In genomic region chrX:14006489-14006888, GRCh38 we compare ENCODE assay signal across 28 cellular contexts.
"Had no signal": no experiment of that assay in that cellular context is flagged by ENCODE, and none has a peak within 500 bp of the region (broad histone marks: within the 10 kb centered on the region; RNA-seq: fewer than 3 reads in every experiment).

No MANE protein-coding gene starts in this region.

- H3K27me3 Mint-ChIP-seq: activated CD4-positive, alpha-beta T cell treated with anti-CD3 and anti-CD28 coated beads for 36 hours; activated CD4-positive, alpha-beta T cell treated with anti-CD3 and anti-CD28 coated beads, Interleukin-2, amount 10 ng/mL, durations not matched to agents 7 days and 5 days; activated CD8-positive, alpha-beta T cell treated with anti-CD3 and anti-CD28 coated beads for 36 hours; activated naive CD8-positive, alpha-beta T cell treated with anti-CD3 and anti-CD28 coated beads, Interleukin-2, amount 10 ng/mL, durations not matched to agents 7 days and 5 days; activated T-helper 17 cell treated with anti-CD3 and anti-CD28 coated beads, Interleukin-2, amount 50 U/mL, for 72 hours; central memory CD8-positive, alpha-beta T cell; dendritic cell treated with granulocyte-macrophage colony-stimulating factor and Interleukin-4, amounts not matched to agents 40 ng/mL and 50 ng/mL, for 4 days; T-helper 17 cell had no signal

- H3K4me3 Mint-ChIP-seq: activated CD4-positive, alpha-beta T cell treated with anti-CD3 and anti-CD28 coated beads for 36 hours; activated CD4-positive, alpha-beta T cell treated with anti-CD3 and anti-CD28 coated beads, Interleukin-2, amount 10 ng/mL, durations not matched to agents 7 days and 5 days; activated CD8-positive, alpha-beta T cell treated with anti-CD3 and anti-CD28 coated beads for 36 hours; activated naive CD8-positive, alpha-beta T cell treated with anti-CD3 and anti-CD28 coated beads, Interleukin-2, amount 10 ng/mL, durations not matched to agents 7 days and 5 days; activated T-cell treated with anti-CD3 and anti-CD28 coated beads, Interleukin-2, amount 50 U/mL, for 4 hours; activated T-helper 17 cell treated with anti-CD3 and anti-CD28 coated beads, Interleukin-2, amount 50 U/mL, for 72 hours; central memory CD8-positive, alpha-beta T cell; dendritic cell treated with granulocyte-macrophage colony-stimulating factor and Interleukin-4, amounts not matched to agents 40 ng/mL and 50 ng/mL, for 4 days; endodermal cell; T-helper 17 cell; T-helper 2 cell treated with Interferon-gamma antibody and Interleukin-4, amounts not matched to agents 5 μg/mL and 100 μg/mL, for 36 hours had no signal

- H3K27ac Mint-ChIP-seq: activated CD4-positive, alpha-beta T cell treated with anti-CD3 and anti-CD28 coated beads for 36 hours; activated CD4-positive, alpha-beta T cell treated with anti-CD3 and anti-CD28 coated beads, Interleukin-2, amount 10 ng/mL, durations not matched to agents 7 days and 5 days; activated CD8-positive, alpha-beta T cell treated with anti-CD3 and anti-CD28 coated beads for 36 hours; activated naive CD4-positive, alpha-beta T cell treated with anti-CD3 and anti-CD28 coated beads, Interleukin-2, amount 50 U/mL, for 72 hours; activated naive CD8-positive, alpha-beta T cell treated with anti-CD3 and anti-CD28 coated beads, Interleukin-2, amount 10 ng/mL, durations not matched to agents 7 days and 5 days; activated T-helper 17 cell treated with anti-CD3 and anti-CD28 coated beads, Interleukin-2, amount 50 U/mL, for 72 hours; dendritic cell treated with granulocyte-macrophage colony-stimulating factor and Interleukin-4, amounts not matched to agents 40 ng/mL and 50 ng/mL, for 4 days; endodermal cell; T-helper 17 cell; T-helper 2 cell treated with Interferon-gamma antibody and Interleukin-4, amounts not matched to agents 5 μg/mL and 100 μg/mL, for 36 hours had no signal

- ATAC-seq: activated CD4-positive, alpha-beta T cell treated with anti-CD3 and anti-CD28 coated beads for 36 hours; activated CD8-positive, alpha-beta T cell treated with anti-CD3 and anti-CD28 coated beads for 36 hours; activated naive CD4-positive, alpha-beta T cell treated with anti-CD3 and anti-CD28 coated beads, Interleukin-2, amount 50 U/mL, for 72 hours; activated T-cell treated with anti-CD3 and anti-CD28 coated beads, Interleukin-2, amount 50 U/mL, for 4 hours; activated T-helper 17 cell treated with anti-CD3 and anti-CD28 coated beads, Interleukin-2, amount 50 U/mL, for 72 hours; esophagus mucosa; T-helper 17 cell had no signal

- H3K9me3 Mint-ChIP-seq: activated CD4-positive, alpha-beta T cell treated with anti-CD3 and anti-CD28 coated beads, Interleukin-2, amount 10 ng/mL, durations not matched to agents 7 days and 5 days; activated CD8-positive, alpha-beta T cell treated with anti-CD3 and anti-CD28 coated beads for 36 hours; activated naive CD4-positive, alpha-beta T cell treated with anti-CD3 and anti-CD28 coated beads, Interleukin-2, amount 50 U/mL, for 72 hours; activated T-cell treated with anti-CD3 and anti-CD28 coated beads, Interleukin-2, amount 50 U/mL, for 4 hours; activated T-helper 17 cell treated with anti-CD3 and anti-CD28 coated beads, Interleukin-2, amount 50 U/mL, for 72 hours; central memory CD8-positive, alpha-beta T cell; dendritic cell treated with granulocyte-macrophage colony-stimulating factor and Interleukin-4, amounts not matched to agents 40 ng/mL and 50 ng/mL, for 4 days; T-helper 2 cell treated with Interferon-gamma antibody and Interleukin-4, amounts not matched to agents 5 μg/mL and 100 μg/mL, for 36 hours had no signal

- DNase-seq: activated CD4-positive, alpha-beta T cell treated with anti-CD3 and anti-CD28 coated beads for 36 hours; activated CD4-positive, alpha-beta T cell treated with anti-CD3 and anti-CD28 coated beads, Interleukin-2, amount 10 ng/mL, durations not matched to agents 7 days and 5 days; activated CD4-positive, alpha-beta T cell treated with anti-CD3 and anti-CD28 coated beads, Interleukin-2, amount 50 U/mL, for 48 hours; activated CD4-positive, CD25-positive, alpha-beta regulatory T cell; activated CD4-positive, CD25-positive, alpha-beta regulatory T cell treated with anti-CD3 and anti-CD28 coated beads, Interleukin-2, amount 50 U/mL, for 72 hours; activated CD8-positive, alpha-beta memory T cell treated with anti-CD3 and anti-CD28 coated beads for 24 hours; activated CD8-positive, alpha-beta T cell treated with anti-CD3 and anti-CD28 coated beads for 36 hours; activated effector memory CD4-positive, alpha-beta T cell treated with Interleukin-2 at 50 U/mL for 16 hours; activated gamma-delta T cell treated with Interleukin-2 at 50 U/mL for 16 hours; activated naive CD4-positive, alpha-beta T cell treated with Interleukin-2 at 50 U/mL for 16 hours; activated naive CD8-positive, alpha-beta T cell treated with anti-CD3 and anti-CD28 coated beads, Interleukin-2, amount 10 ng/mL, durations not matched to agents 7 days and 5 days; activated T-cell treated with anti-CD3 and anti-CD28 coated beads, Interleukin-2, amount 50 U/mL, for 4 hours; brain microvascular endothelial cell; dorsolateral prefrontal cortex; effector memory CD4-positive, alpha-beta T cell; endodermal cell; foreskin fibroblast; head of caudate nucleus; T-helper 1 cell; T-helper 17 cell; T1000; WERI-Rb-1 had no signal

- H3K4me1 Mint-ChIP-seq: activated T-helper 17 cell treated with anti-CD3 and anti-CD28 coated beads, Interleukin-2, amount 50 U/mL, for 72 hours; central memory CD8-positive, alpha-beta T cell; endodermal cell had no signal
